Comparison of ENCODE assay signal across 9 cellular contexts in genomic region chrX:57595381-57595811, GRCh38. TPM values are rescaled to one million over a fixed set of nuclear protein-coding genes. Genes with fewer than 3 reads are reported as not detected.
A peak's percentile ranks its signal among the peaks of the same experiment; 100 is the strongest.
DNase-seq lines count a peak whose midpoint lies in the region; ATAC-seq and TF ChIP-seq lines count a peak whose summit lies in the region.
"Had no signal": no experiment of that assay in that cellular context is flagged by ENCODE, and none has a peak within 500 bp of the region (broad histone marks: within the 10 kb centered on the region; RNA-seq: fewer than 3 reads in every experiment).

No MANE protein-coding gene starts in this region.

- peaks cover 21% of the 10 kb centered on the region for H3K4me1 ChIP-seq in psoas muscle

- H3K27ac ChIP-seq in RWPE1 (no peak overlapping the region), psoas muscle (peak overlapping the region; percentile 33)

- POLR2A ChIA-PET in RWPE1 (lab: Yijun Ruan, JAX; ENCODE audit: low non-redundant PET): no interaction called here

- intact Hi-C loops in psoas muscle (cut with DNase I): loop anchor here in 1 of 2 donors (10.0 kb wide), 1 partner anchor 309 kb away; no protein-coding TSS in a partner anchor

- 41 to 70% (median 45%) methylated on average over 1 of the region's 1 CpG for WGBS in psoas muscle, 3 donors

- CTCF ChIA-PET in RWPE1 (lab: Yijun Ruan, JAX): no interaction called here

- no peak for TF ChIP-seq POLR2A in erythroblast (IDR thresholded peaks at IDR 0.05; ENCODE audit: low read length)

- H3K27me3 ChIP-seq in psoas muscle (ENCODE audit: insufficient read depth in 3 of 3, low read length in 2 of 3): peaks cover 0 to 6% (median 0%) of the 10 kb centered on the region in 3 donors

- no peaks in the 10 kb centered on the region for H3K36me3 ChIP-seq in psoas muscle (ENCODE audit: insufficient read depth in 1 of 2, low read depth in 1 of 2)

- ATAC-seq in psoas muscle (no peak), HG03342 (IDR thresholded peaks at IDR 0.05; ENCODE audit: unreplicated experiment) (no peak), GM18517 (IDR thresholded peaks at IDR 0.05; ENCODE audit: unreplicated experiment) (no peak), GM21619 (IDR thresholded peaks at IDR 0.05; ENCODE audit: unreplicated experiment) (no peak)
- ATAC-seq: right cardiac atrium had no signal

- TF ChIP-seq CTCF in RWPE1 (conservative IDR thresholded peaks at IDR 0.05; ENCODE audit: low read depth) (no peak), psoas muscle (IDR thresholded peaks at IDR 0.05) (no peak)

- H3K9me3 ChIP-seq in psoas muscle: no peaks in the 10 kb centered on the region

- DNase-seq in GM04503 (ENCODE audit: low read depth) (peak; percentile 41), RWPE1 (ENCODE audit: low spot score) (peak; percentile 20), erythroblast (lab: John Stamatoyannopoulos, UW) (peak; percentile 9 to 27), psoas muscle (no peak), HPDE6-E6E7 (ENCODE audit: extremely low spot score) (no peak)

- H3K4me3 ChIP-seq in psoas muscle: peak overlapping the region; percentile 52

RNA-seq across cellular contexts. Expression of gene ZXDB, which starts 3.6 kb away (rescaled TPM):
- total RNA-seq in psoas muscle: 1 to 10 TPM; 4.8 to 8.2 (median 6.2) TPM
- 1 to 10 TPM; 1.7 to 3.2 (median 2.0) TPM for polyA plus RNA-seq in psoas muscle

Comparison
In these comparisons a context has a peak if more than half of its experiments do, and no peak if none do; other contexts are left out.
1. DNase-seq: peak in GM04503 (single experiment), RWPE1 (single experiment) and erythroblast (2 of 2); none in psoas muscle (0 of 2) and HPDE6-E6E7 (single experiment).